In genomic region chrX:368811-369562, GRCh38 we compare ENCODE assay signal across 11 cellular contexts. TPM values are rescaled to one million over a fixed set of nuclear protein-coding genes. Genes with fewer than 3 reads are reported as not detected.
DNase-seq lines count a peak whose midpoint lies in the region; ATAC-seq and TF ChIP-seq lines count a peak whose summit lies in the region.
"Had no signal": no experiment of that assay in that cellular context is flagged by ENCODE, and none has a peak within 500 bp of the region (broad histone marks: within the 10 kb centered on the region; RNA-seq: fewer than 3 reads in every experiment).

No MANE protein-coding gene starts in this region.

- peak overlapping the region; percentile 97 for H3K4me2 ChIP-seq in Karpas-422 (ENCODE audit: low read depth, low read length, poor library complexity, severe bottlenecking)

- H3K9me3 Mint-ChIP-seq in activated CD8-positive, alpha-beta T cell treated with anti-CD3 and anti-CD28 coated beads for 36 hours, result no peaks in the 10 kb centered on the region
- H3K9me3 Mint-ChIP-seq: activated naive CD8-positive, alpha-beta T cell treated with anti-CD3 and anti-CD28 coated beads for 36 hours had no signal

- H3K79me2 ChIP-seq in Karpas-422 (ENCODE audit: low read length), result peaks cover 65% of the 10 kb centered on the region

- WGBS in mesodermal cell (ENCODE audit: insufficient coverage in 2 of 2), 2 experiments, result 83 to 87% methylated on average over 16 to 18 of the region's 25 CpGs

- H3K4me3 Mint-ChIP-seq in activated CD8-positive, alpha-beta T cell treated with anti-CD3 and anti-CD28 coated beads for 36 hours, result no peak overlapping the region
- H3K4me3 Mint-ChIP-seq: activated naive CD8-positive, alpha-beta T cell treated with anti-CD3 and anti-CD28 coated beads for 36 hours had no signal

- H3K36me3 ChIP-seq in Karpas-422 (ENCODE audit: insufficient read depth, low read length) (peaks cover 12% of the 10 kb centered on the region; the same call in 1 of the 2 replicates), mesodermal cell (ENCODE audit: control insufficient read depth, insufficient read depth, low read length) (peaks cover 3% of the 10 kb centered on the region)
- H3K36me3 ChIP-seq: transverse colon had no signal

- CTCF ChIA-PET in activated CD8-positive, alpha-beta T cell treated with anti-CD3 and anti-CD28 coated beads for 36 hours (lab: Charles Lee), result no interaction called here

- H3K9ac ChIP-seq in Karpas-422 (ENCODE audit: low read length), result peak overlapping the region; percentile 79

- H3K4me1 ChIP-seq in Karpas-422 (ENCODE audit: low read length) (peaks cover 59% of the 10 kb centered on the region), mesodermal cell (ENCODE audit: control insufficient read depth, insufficient read depth, low read length, poor library complexity, severe bottlenecking) (peaks cover 27% of the 10 kb centered on the region)

- H3K9me3 ChIP-seq in Karpas-422 (ENCODE audit: low read length) (no peaks in the 10 kb centered on the region; the same call in 1 of the 2 replicates), mesodermal cell (ENCODE audit: control insufficient read depth, low read length) (peaks cover 3% of the 10 kb centered on the region)
- H3K9me3 ChIP-seq: transverse colon had no signal

- H3K36me3 Mint-ChIP-seq in activated CD8-positive, alpha-beta T cell treated with anti-CD3 and anti-CD28 coated beads for 36 hours (ENCODE audit: low read depth), result peaks cover 12% of the 10 kb centered on the region

- no peaks in the 10 kb centered on the region for H4K20me1 ChIP-seq in Karpas-422 (ENCODE audit: insufficient read depth, low read depth, low read length)

- no peaks in the 10 kb centered on the region for H3K27me3 ChIP-seq in Karpas-422 (ENCODE audit: low read length)

- H3K27ac Mint-ChIP-seq in activated CD8-positive, alpha-beta T cell treated with anti-CD3 and anti-CD28 coated beads for 36 hours, result no peak overlapping the region
- H3K27ac Mint-ChIP-seq: activated naive CD8-positive, alpha-beta T cell treated with anti-CD3 and anti-CD28 coated beads for 36 hours had no signal

- DNase-seq in AG08396 (ENCODE audit: low spot score) (peak; percentile 84), Karpas-422 (peak; percentile 93), ecto neural progenitor cell (ENCODE audit: low spot score) (peak; percentile 53), HPDE6-E6E7 (ENCODE audit: extremely low spot score) (no peak)
- DNase-seq in activated CD8-positive, alpha-beta T cell treated with anti-CD3 and anti-CD28 coated beads for 36 hours, result no peak
- DNase-seq: activated naive CD8-positive, alpha-beta T cell treated with anti-CD3 and anti-CD28 coated beads for 36 hours; NCI-H1694 treated with DMSO at 0.1 percent for 48 hours; transverse colon had no signal

- H3K4me1 Mint-ChIP-seq in activated CD8-positive, alpha-beta T cell treated with anti-CD3 and anti-CD28 coated beads for 36 hours (ENCODE audit: low read depth), result peaks cover 21% of the 10 kb centered on the region

- H2AFZ ChIP-seq in Karpas-422 (ENCODE audit: low read length), result no peak overlapping the region

- no peak for ATAC-seq in activated CD8-positive, alpha-beta T cell treated with anti-CD3 and anti-CD28 coated beads for 36 hours
- ATAC-seq in GM21737 (IDR thresholded peaks at IDR 0.05; ENCODE audit: unreplicated experiment), result no peak
- no peak for ATAC-seq in HG03196 (IDR thresholded peaks at IDR 0.05; ENCODE audit: unreplicated experiment)

- intact Hi-C loops in activated CD8-positive, alpha-beta T cell treated with anti-CD3 and anti-CD28 coated beads for 36 hours (cut with micrococcal nuclease), result no loop called here

- H3K27ac ChIP-seq in Karpas-422 (ENCODE audit: low read length) (peak overlapping the region; percentile 100), mesodermal cell (ENCODE audit: low read depth, low read length, severe bottlenecking) (peak overlapping the region; percentile 80)
- H3K27ac ChIP-seq: transverse colon had no signal

- H3K27me3 Mint-ChIP-seq in activated CD8-positive, alpha-beta T cell treated with anti-CD3 and anti-CD28 coated beads for 36 hours, result peaks cover 17% of the 10 kb centered on the region

- no peak for TF ChIP-seq CTCF in activated CD8-positive, alpha-beta T cell treated with anti-CD3 and anti-CD28 coated beads for 36 hours (IDR thresholded peaks at IDR 0.05)

- POLR2A ChIA-PET in activated CD8-positive, alpha-beta T cell treated with anti-CD3 and anti-CD28 coated beads for 36 hours (lab: Charles Lee), result no interaction called here

- H3K4me3 ChIP-seq in Karpas-422 (ENCODE audit: low read length), result peak overlapping the region; percentile 66
- H3K4me3 ChIP-seq in mesodermal cell (ENCODE audit: extremely low read depth, insufficient read depth, low read length, poor library complexity, severe bottlenecking), result no peak overlapping the region
- H3K4me3 ChIP-seq: transverse colon had no signal

- H3K9me2 ChIP-seq in Karpas-422 (replicated peaks; ENCODE audit: insufficient read depth, low read length), result no peaks in the 10 kb centered on the region

RNA-seq across cellular contexts. Expression of gene PPP2R3B, which starts 17.7 kb away (rescaled TPM):
- 23.2 and 62.5 TPM in 2 replicates for total RNA-seq in Karpas-422 (2014; rRNA removed; shearing (Covaris generic); ENCODE audit: low replicate concordance)
- 65.9 TPM for polyA plus RNA-seq in mesodermal cell (2013, experiment 1 of 2)
- 55.8 TPM for polyA plus RNA-seq in mesodermal cell (2013, experiment 2 of 2)
- 10 to 100 TPM; 44.9 to 45.7 TPM for total RNA-seq in activated CD8-positive, alpha-beta T cell treated with anti-CD3 and anti-CD28 coated beads for 36 hours

RNA-seq across cellular contexts. Expression of gene GTPBP6, which starts 50.4 kb away (rescaled TPM):
- 19.4 and 57.3 TPM in 2 replicates for total RNA-seq in Karpas-422 (2014; rRNA removed; shearing (Covaris generic); ENCODE audit: low replicate concordance)
- polyA plus RNA-seq in mesodermal cell (2013, experiment 1 of 2), result 41.1 TPM
- 37.4 TPM for polyA plus RNA-seq in mesodermal cell (2013, experiment 2 of 2)
- 10 to 100 TPM; 68.0 to 68.3 TPM for total RNA-seq in activated CD8-positive, alpha-beta T cell treated with anti-CD3 and anti-CD28 coated beads for 36 hours

Comparison
In these comparisons a context has a peak if more than half of its experiments do, and no peak if none do; other contexts are left out.
1. DNase-seq: peak in AG08396 (single experiment), Karpas-422 (single experiment) and ecto neural progenitor cell (single experiment); none in activated CD8-positive, alpha-beta T cell treated with anti-CD3 and anti-CD28 coated beads for 36 hours (single experiment) and HPDE6-E6E7 (single experiment).